8 cellular contexts compared by ENCODE assay signal in genomic region chr22:20418211-20418788, GRCh38. TPM values are rescaled to one million over a fixed set of nuclear protein-coding genes. Genes with fewer than 3 reads are reported as not detected.
DNase-seq lines count a peak whose midpoint lies in the region; ATAC-seq and TF ChIP-seq lines count a peak whose summit lies in the region.

No MANE protein-coding gene starts in this region.

- POLR2A ChIA-PET in activated CD8-positive, alpha-beta T cell treated with anti-CD3 and anti-CD28 coated beads, Interleukin-2, amount 10 ng/mL, durations not matched to agents 7 days and 5 days (lab: Charles Lee): interaction anchor here (0.8 kb wide), 1 partner anchor 36 kb away, joined by 3 read pairs; no protein-coding TSS in a partner anchor

- ATAC-seq in activated CD8-positive, alpha-beta T cell treated with anti-CD3 and anti-CD28 coated beads, Interleukin-2, amount 10 ng/mL, durations not matched to agents 7 days and 5 days: peak; percentile 87
- ATAC-seq in HG03442 (IDR thresholded peaks at IDR 0.05; ENCODE audit: unreplicated experiment): no peak

- peak overlapping the region; percentile 23 for H3K4me3 ChIP-seq in AG09309 (ENCODE audit: control insufficient read depth, low read depth, low read length)

- peaks cover 5% of the 10 kb centered on the region for H3K4me1 Mint-ChIP-seq in activated CD8-positive, alpha-beta T cell treated with anti-CD3 and anti-CD28 coated beads, Interleukin-2, amount 10 ng/mL, durations not matched to agents 7 days and 5 days (ENCODE audit: low read depth)

- peaks cover 2% of the 10 kb centered on the region for H3K27me3 Mint-ChIP-seq in activated CD8-positive, alpha-beta T cell treated with anti-CD3 and anti-CD28 coated beads, Interleukin-2, amount 10 ng/mL, durations not matched to agents 7 days and 5 days (ENCODE audit: low read depth)

- CTCF ChIA-PET in activated CD8-positive, alpha-beta T cell treated with anti-CD3 and anti-CD28 coated beads, Interleukin-2, amount 10 ng/mL, durations not matched to agents 7 days and 5 days (lab: Charles Lee): interaction anchor here (0.6 to 3.6 kb wide), 26 partner anchors 10 to 323 kb away, joined by 3 to 65 read pairs (median 4); no protein-coding TSS in a partner anchor

- H3K9me3 Mint-ChIP-seq in activated CD8-positive, alpha-beta T cell treated with anti-CD3 and anti-CD28 coated beads, Interleukin-2, amount 10 ng/mL, durations not matched to agents 7 days and 5 days (ENCODE audit: insufficient read depth): no peaks in the 10 kb centered on the region

- H3K27ac Mint-ChIP-seq in activated CD8-positive, alpha-beta T cell treated with anti-CD3 and anti-CD28 coated beads, Interleukin-2, amount 10 ng/mL, durations not matched to agents 7 days and 5 days: no peak overlapping the region

- H3K36me3 Mint-ChIP-seq in activated CD8-positive, alpha-beta T cell treated with anti-CD3 and anti-CD28 coated beads, Interleukin-2, amount 10 ng/mL, durations not matched to agents 7 days and 5 days (ENCODE audit: low read depth): no peaks in the 10 kb centered on the region

- DNase-seq in AG09309 (ENCODE audit: low read depth) (no peak), GOT3 (lab: John Stamatoyannopoulos, UW) (peak; percentile 35), NCI-H82 (lab: John Stamatoyannopoulos, UW) (peak; percentile 66), medulla oblongata (ENCODE audit: extremely low spot score) (peak; percentile 87)
- DNase-seq in activated CD8-positive, alpha-beta T cell treated with anti-CD3 and anti-CD28 coated beads, Interleukin-2, amount 10 ng/mL, durations not matched to agents 7 days and 5 days: peak; percentile 80
- DNase-seq in effector CD8-positive, alpha-beta T cell (lab: John Stamatoyannopoulos, UW): peak; percentile 56
- DNase-seq in stimulated activated CD4-positive, alpha-beta T cell treated with anti-CD3 and anti-CD28 coated beads, TNF-alpha, amount 100 ng/mL, for 48 hours (ENCODE audit: low read depth in 3 of 3): peak; percentile 40 to 61 (median 50)

- peak overlapping the region; percentile 44 for H3K4me3 Mint-ChIP-seq in activated CD8-positive, alpha-beta T cell treated with anti-CD3 and anti-CD28 coated beads, Interleukin-2, amount 10 ng/mL, durations not matched to agents 7 days and 5 days

- TF ChIP-seq CTCF in AG09309 (IDR thresholded peaks at IDR 0.05; ENCODE audit: control insufficient read depth, insufficient read depth, low read depth, low read length, missing control alignments): peak; percentile 95

RNA-seq across cellular contexts. Expression of gene SCARF2, which starts 19.3 kb away (rescaled TPM):
- total RNA-seq in activated CD8-positive, alpha-beta T cell treated with anti-CD3 and anti-CD28 coated beads, Interleukin-2, amount 10 ng/mL, durations not matched to agents 7 days and 5 days: 1 to 10 TPM in 1 of 2 experiments, under 1 TPM in 1; 0.76 to 1.2 TPM

RNA-seq across cellular contexts. Expression of gene ZNF74, which starts 24.3 kb away (rescaled TPM):
- 10 to 100 TPM in 1 of 2 experiments, 1 to 10 TPM in 1; 9.2 to 12.6 TPM for total RNA-seq in activated CD8-positive, alpha-beta T cell treated with anti-CD3 and anti-CD28 coated beads, Interleukin-2, amount 10 ng/mL, durations not matched to agents 7 days and 5 days
